Comparison of ENCODE assay signal across 19 cellular contexts in genomic region chr5:159947708-159948358, GRCh38. TPM values are rescaled to one million over a fixed set of nuclear protein-coding genes. Genes with fewer than 3 reads are reported as not detected.
DNase-seq lines count a peak whose midpoint lies in the region; ATAC-seq and TF ChIP-seq lines count a peak whose summit lies in the region.
"Had no signal": no experiment of that assay in that cellular context is flagged by ENCODE, and none has a peak within 500 bp of the region (broad histone marks: within the 10 kb centered on the region; RNA-seq: fewer than 3 reads in every experiment).

No MANE protein-coding gene starts in this region.

- H3K9me1 ChIP-seq in IMR-90 (ENCODE audit: insufficient read depth, low read length) = peaks cover 10% of the 10 kb centered on the region

- peaks cover 9% of the 10 kb centered on the region for H3K9me3 Mint-ChIP-seq in Caco-2 (ENCODE audit: unreplicated experiment)
- H3K9me3 Mint-ChIP-seq: activated T-helper 1 cell treated with anti-CD3 and anti-CD28 coated beads, Interleukin-12 subunit alpha, Interleukin-12 subunit beta, Interleukin-2, Interleukin-4 antibody, amounts not matched to agents 30 ng/mL and 10 ng/mL and 1 ng/mL, durations not matched to agents 14 hours and 24 hours and 36 hours; immature natural killer cell had no signal

- peaks cover 5% of the 10 kb centered on the region; the same call in 1 of the 2 replicates for H3K4me1 ChIP-seq in IMR-90 (ENCODE audit: control insufficient read depth, insufficient read depth, low read length)
- peaks cover 10% of the 10 kb centered on the region for H3K4me1 ChIP-seq in adipocyte (ENCODE audit: control insufficient read depth, insufficient read depth, low read length)
- peaks cover 4% of the 10 kb centered on the region; the same call in 1 of the 2 replicates for H3K4me1 ChIP-seq in Caco-2
- H3K4me1 ChIP-seq in heart right ventricle = peaks cover 0 to 6% (median 0%) of the 10 kb centered on the region in 9 donors
- H3K4me1 ChIP-seq: BE2C, foreskin keratinocyte, tibial artery had no signal

- POLR2A ChIA-PET in IMR-90 (lab: Charles Lee; ENCODE audit: unreplicated experiment) = no interaction called here
- POLR2A ChIA-PET in Caco-2 (lab: Charles Lee) = no interaction called here

- H3K4me1 Mint-ChIP-seq in Caco-2 (ENCODE audit: low read depth, unreplicated experiment) = no peaks in the 10 kb centered on the region
- H3K4me1 Mint-ChIP-seq: immature natural killer cell had no signal

- H2AK9ac ChIP-seq in IMR-90 (replicated peaks; ENCODE audit: low read depth, low read length, poor library complexity) = no peak overlapping the region

- H3K27ac Mint-ChIP-seq in Caco-2 (ENCODE audit: unreplicated experiment) = no peak overlapping the region
- H3K27ac Mint-ChIP-seq: activated T-helper 1 cell treated with anti-CD3 and anti-CD28 coated beads, Interleukin-12 subunit alpha, Interleukin-12 subunit beta, Interleukin-2, Interleukin-4 antibody, amounts not matched to agents 30 ng/mL and 10 ng/mL and 1 ng/mL, durations not matched to agents 14 hours and 24 hours and 36 hours; immature natural killer cell; progenitor cell of endocrine pancreas had no signal

- peak overlapping the region; percentile 26; the same call in 1 of the 2 replicates for H2BK120ac ChIP-seq in IMR-90 (ENCODE audit: low read depth, low read length)

- no peak overlapping the region for H2BK5ac ChIP-seq in IMR-90 (ENCODE audit: low read depth, low read length, poor library complexity, severe bottlenecking)

- no peak overlapping the region; a peak in 1 of 4 replicates for H4K8ac ChIP-seq in IMR-90 (ENCODE audit: low read depth in 2 of 2, low read length in 2 of 2)

- DNase-seq in AG08395 (ENCODE audit: low spot score) = peak; percentile 68
- DNase-seq in IMR-90 = peak; percentile 69
- peak; percentile 85 for DNase-seq in adipocyte (ENCODE audit: low read depth)
- DNase-seq in islet precursor cell = peak; percentile 48
- DNase-seq in Caco-2 = no peak
- DNase-seq in NCI-H1930 (lab: John Stamatoyannopoulos, UW) = no peak
- no peak for DNase-seq in hippocampal formation (lab: John Stamatoyannopoulos, UW)
- DNase-seq in heart right ventricle = no peak
- DNase-seq: activated CD4-positive, alpha-beta T cell treated with anti-CD3 and anti-CD28 coated beads, Interleukin-2, amount 50 U/mL, for 48 hours; amniotic stem cell; BE2C; DMS79; foreskin keratinocyte; immature natural killer cell; NCI-H1417; stimulated activated CD4-positive, alpha-beta T cell treated with anti-CD3 and anti-CD28 coated beads, Interleukin-2, amount 100 ng/mL, for 24 hours; tibial artery had no signal

- no peak overlapping the region for H2BK15ac ChIP-seq in IMR-90 (ENCODE audit: low read depth, low read length)

- H2AK5ac ChIP-seq in IMR-90 (ENCODE audit: low read depth, low read length) = no peak overlapping the region

- H3K9ac ChIP-seq in IMR-90 (ENCODE audit: low read depth, low read length) (no peak overlapping the region), adipocyte (ENCODE audit: low read length) (no peak overlapping the region)

- BruUV-seq in IMR-90 (replicated peaks; lab: Mats Ljungman, UMichigan) = no TSS peak
- no TSS peak for BruUV-seq in Caco-2 (replicated peaks; lab: Mats Ljungman, UMichigan)

- H3K4me3 Mint-ChIP-seq in Caco-2 (ENCODE audit: unreplicated experiment) = no peak overlapping the region
- H3K4me3 Mint-ChIP-seq: activated T-helper 1 cell treated with anti-CD3 and anti-CD28 coated beads, Interleukin-12 subunit alpha, Interleukin-12 subunit beta, Interleukin-2, Interleukin-4 antibody, amounts not matched to agents 30 ng/mL and 10 ng/mL and 1 ng/mL, durations not matched to agents 14 hours and 24 hours and 36 hours; immature natural killer cell had no signal

- H3K27me3 ChIP-seq in IMR-90 (ENCODE audit: control insufficient read depth, insufficient read depth, low read length) (no peaks in the 10 kb centered on the region), adipocyte (replicated peaks; ENCODE audit: control insufficient read depth, insufficient read depth, low read length) (peaks cover 6% of the 10 kb centered on the region), Caco-2 (replicated peaks; ENCODE audit: control insufficient read depth, insufficient read depth, low read length) (no peaks in the 10 kb centered on the region), heart right ventricle (no peaks in the 10 kb centered on the region)
- H3K27me3 ChIP-seq: tibial artery had no signal

- H4K20me1 ChIP-seq in IMR-90 (ENCODE audit: insufficient read depth, low read length) = no peaks in the 10 kb centered on the region

- H3K23ac ChIP-seq in IMR-90 (ENCODE audit: low read depth, low read length) = no peak overlapping the region; the same call in 1 of the 2 replicates

- H3K79me1 ChIP-seq in IMR-90 (ENCODE audit: low read depth in 1 of 2, low read length in 2 of 2) = no peaks in the 10 kb centered on the region

- CTCF ChIA-PET in IMR-90 (lab: Yijun Ruan, JAX) (no interaction called here), Caco-2 (lab: Charles Lee) (interaction anchor here (0.6 kb wide), 1 partner anchor 39 kb away, joined by 3 read pairs; no protein-coding TSS in a partner anchor)

- peak overlapping the region; percentile 32; the same call in 1 of the 2 replicates for H3K4me2 ChIP-seq in IMR-90 (ENCODE audit: low read depth, low read length)

- no peaks in the 10 kb centered on the region for H3K36me3 Mint-ChIP-seq in Caco-2 (ENCODE audit: insufficient read depth, unreplicated experiment)
- H3K36me3 Mint-ChIP-seq: immature natural killer cell had no signal

- no peak for TF ChIP-seq POLR2A in IMR-90 (IDR thresholded peaks at IDR 0.05; ENCODE audit: low read depth, low read length)

- TF ChIP-seq RAD21 in IMR-90 (IDR thresholded peaks at IDR 0.05; ENCODE audit: low read length) = no peak

- H3K18ac ChIP-seq in IMR-90 (ENCODE audit: low read depth, low read length) = peak overlapping the region; percentile 24; the same call in 1 of the 2 replicates

- H4K91ac ChIP-seq in IMR-90 (ENCODE audit: insufficient read depth, low read depth, low read length) = peak overlapping the region; percentile 20; the same call in 1 of the 2 replicates

- H3K36me3 ChIP-seq in IMR-90 (ENCODE audit: control insufficient read depth, insufficient read depth, low read length) = no peaks in the 10 kb centered on the region
- no peaks in the 10 kb centered on the region for H3K36me3 ChIP-seq in adipocyte (ENCODE audit: control insufficient read depth, insufficient read depth, low read length, severe bottlenecking)
- no peaks in the 10 kb centered on the region for H3K36me3 ChIP-seq in Caco-2 (ENCODE audit: control insufficient read depth, insufficient read depth, low read length)
- H3K36me3 ChIP-seq in heart right ventricle = no peaks in the 10 kb centered on the region
- H3K36me3 ChIP-seq: BE2C, tibial artery had no signal

- H4K5ac ChIP-seq in IMR-90 (ENCODE audit: low read depth, low read length) = no peak overlapping the region

- H3K27ac ChIP-seq in IMR-90 (ENCODE audit: insufficient read depth, low read length) (peak overlapping the region; percentile 38; the same call in 1 of the 2 replicates), heart right ventricle (no peak overlapping the region)
- H3K27ac ChIP-seq: foreskin keratinocyte, tibial artery had no signal

- peak overlapping the region; percentile 12; the same call in 1 of the 2 replicates for H3K4ac ChIP-seq in IMR-90 (ENCODE audit: low read depth, low read length)

- WGBS in IMR-90 (ENCODE audit: extremely low coverage in 2 of 2, insufficient read length in 1 of 2), 2 experiments = 78% methylated on average over 3 of the region's 9 CpGs; no CpG with 5 or more reads in 1 of the 2 experiments
- WGBS in heart right ventricle, 2 donors = 67 to 80% methylated on average over 9 of the region's 9 CpGs

- dilution Hi-C loops in IMR-90 (cut with HindIII; ENCODE audit: low sequenced_read_pairs, unreplicated experiment) = no loop called here

- H2AFZ ChIP-seq in IMR-90 (replicated peaks; ENCODE audit: low read length, poor library complexity) = no peak overlapping the region

- no peaks in the 10 kb centered on the region for H3K9me3 ChIP-seq in IMR-90 (ENCODE audit: control insufficient read depth, insufficient read depth, low read length)
- no peaks in the 10 kb centered on the region for H3K9me3 ChIP-seq in adipocyte (ENCODE audit: control insufficient read depth, low read length)
- no peaks in the 10 kb centered on the region for H3K9me3 ChIP-seq in Caco-2
- no peaks in the 10 kb centered on the region for H3K9me3 ChIP-seq in heart right ventricle
- H3K9me3 ChIP-seq: BE2C, tibial artery had no signal

- TF ChIP-seq CTCF in IMR-90 (conservative IDR thresholded peaks at IDR 0.05; ENCODE audit: low read depth, low read length) = no peak
- TF ChIP-seq CTCF in Caco-2 (IDR thresholded peaks at IDR 0.05; ENCODE audit: insufficient read depth in 1 of 2, low read depth in 1 of 2, low read length in 1 of 2, severe bottlenecking in 1 of 2, unreplicated experiment in 1 of 2) = no peak
- no peak for TF ChIP-seq CTCF in heart right ventricle (IDR thresholded peaks at IDR 0.05)

- H3K56ac ChIP-seq in IMR-90 (ENCODE audit: extremely low read depth, insufficient read depth, low read length) = no peak overlapping the region

- intact Hi-C loops in IMR-90 (cut with micrococcal nuclease) (no loop called here), Caco-2 (cut with micrococcal nuclease; ENCODE audit: unreplicated experiment) (no loop called here), heart right ventricle (cut with DNase I) (no loop called here)

- H2BK20ac ChIP-seq in IMR-90 (ENCODE audit: low read depth, low read length) = peak overlapping the region; percentile 36; the same call in 1 of the 2 replicates

- H3K14ac ChIP-seq in IMR-90 (replicated peaks; ENCODE audit: low read depth, low read length) = peak overlapping the region; percentile 60; the same call in 1 of the 2 replicates

- H3K4me3 ChIP-seq in IMR-90 (ENCODE audit: insufficient read depth, low read depth, low read length) (no peak overlapping the region), adipocyte (ENCODE audit: low read length) (no peak overlapping the region), Caco-2 (ENCODE audit: low read depth, low read length) (no peak overlapping the region), heart right ventricle (no peak overlapping the region)
- H3K4me3 ChIP-seq: tibial artery had no signal

- H3K27me3 Mint-ChIP-seq in Caco-2 (ENCODE audit: insufficient read depth, unreplicated experiment) = peaks cover 8% of the 10 kb centered on the region

- peak; percentile 46 for ATAC-seq in IMR-90 (ENCODE audit: low read depth)
- ATAC-seq in heart right ventricle = no peak
- ATAC-seq: foreskin keratinocyte had no signal

- in situ Hi-C loops in IMR-90 (cut with MboI; ENCODE audit: low sequenced_read_pairs) = no loop called here

TF ChIP-seq in IMR-90, 13 proteins besides CTCF, POLR2A, EP300 and RAD21 (continues in another document):
- peak; percentile 84 for TF ChIP-seq CEBPB (IDR thresholded peaks at IDR 0.05; ENCODE audit: low read depth, low read length)
- TF ChIP-seq CHD1 (IDR thresholded peaks at IDR 0.05; ENCODE audit: low read depth, low read length) = no peak

RNA-seq across cellular contexts. Expression of gene ADRA1B, which starts 31.6 kb away (rescaled TPM):
- total RNA-seq in IMR-90 (2012; rRNA removed) = 0.18 and 0.56 TPM in 2 replicates
- polyA plus RNA-seq in IMR-90 (2012; rRNA removed) = 1.5 and 1.6 TPM in 2 replicates
- 0.76 and 1.5 TPM in 2 replicates for polyA plus RNA-seq in IMR-90 (2012; cell fraction: cytosol; rRNA removed)
- polyA plus RNA-seq in IMR-90 (2012; cell fraction: nucleus; rRNA removed; ENCODE audit: low replicate concordance) = 0.54 and 1.4 TPM in 2 replicates
- not detected in 2 replicates for total RNA-seq in Caco-2 (2022)
- 1 to 10 TPM in 9 of 10 donors, under 1 TPM in 1; 0.77 to 4.1 (median 1.8) TPM for total RNA-seq in heart right ventricle
- polyA plus RNA-seq in heart right ventricle = 1 to 10 TPM in 1 of 2 donors, under 1 TPM in 1; 0.44 to 2.5 TPM
- total RNA-seq: activated T-helper 1 cell treated with anti-CD3 and anti-CD28 coated beads, Interleukin-12 subunit alpha, Interleukin-12 subunit beta, Interleukin-2, Interleukin-4 antibody, amounts not matched to agents 30 ng/mL and 10 ng/mL and 1 ng/mL, durations not matched to agents 14 hours and 24 hours and 36 hours had no signal
- polyA plus RNA-seq: foreskin keratinocyte, immature natural killer cell had no signal

Comparison
In these comparisons a context has a peak if more than half of its experiments do, and no peak if none do; other contexts are left out.
1. DNase-seq: peak in AG08395 (single experiment), IMR-90 (single experiment), adipocyte (single experiment) and islet precursor cell (single experiment); none in Caco-2 (0 of 2), NCI-H1930 (0 of 2), hippocampal formation (0 of 2) and heart right ventricle (0 of 2).